In genomic region chr5:96159076-96159475, GRCh38 we compare ENCODE assay signal across 20 cellular contexts.
"Had no signal": no experiment of that assay in that cellular context is flagged by ENCODE, and none has a peak within 500 bp of the region (broad histone marks: within the 10 kb centered on the region; RNA-seq: fewer than 3 reads in every experiment).

No MANE protein-coding gene starts in this region.

- H3K36me3 Mint-ChIP-seq: mesothelial cell of epicardium; natural killer cell; stimulated activated memory B cell treated with anti-CD40 and anti-IgM and Interleukin-4, amounts not matched to agents 10 μg/mL and 1 μg/mL and 100 μg/mL, for 72 hours had no signal

- H3K4me3 Mint-ChIP-seq: mesothelial cell of epicardium; natural killer cell; neural crest cell; stimulated activated memory B cell treated with anti-CD40 and anti-IgM and Interleukin-4, amounts not matched to agents 10 μg/mL and 1 μg/mL and 100 μg/mL, for 72 hours; stimulated activated naive CD8-positive, alpha-beta T cell treated with anti-CD3 and anti-CD28 coated beads, Interleukin-15, Interleukin-2, amounts not matched to agents 100 ng/mL and 50 ng/mL, for 24 hours had no signal

- H3K27me3 ChIP-seq: esophagus squamous epithelium, gastroesophageal sphincter, ovary, right lobe of liver, testis, transverse colon had no signal

- ATAC-seq: gastroesophageal sphincter; natural killer cell; right lobe of liver; stimulated activated memory B cell treated with anti-CD40 and anti-IgM and Interleukin-4, amounts not matched to agents 10 μg/mL and 1 μg/mL and 100 μg/mL, for 72 hours had no signal

- DNase-seq: central memory CD4-positive, alpha-beta T cell; cortex of kidney; dorsolateral prefrontal cortex; effector CD8-positive, alpha-beta T cell; esophagus squamous epithelium; foreskin fibroblast; glutamatergic neuron; mammary epithelial cell; natural killer cell; ovary; retina; right lobe of liver; stimulated activated CD4-positive, alpha-beta T cell treated with anti-CD3 and anti-CD28 coated beads, Interleukin-4, amount 100 ng/mL, for 24 hours; testis; transverse colon had no signal

- H3K4me1 Mint-ChIP-seq: natural killer cell; neural crest cell; stimulated activated memory B cell treated with anti-CD40 and anti-IgM and Interleukin-4, amounts not matched to agents 10 μg/mL and 1 μg/mL and 100 μg/mL, for 72 hours had no signal

- H3K9me3 Mint-ChIP-seq: natural killer cell; stimulated activated memory B cell treated with anti-CD40 and anti-IgM and Interleukin-4, amounts not matched to agents 10 μg/mL and 1 μg/mL and 100 μg/mL, for 72 hours; stimulated activated naive CD8-positive, alpha-beta T cell treated with anti-CD3 and anti-CD28 coated beads, Interleukin-15, Interleukin-2, amounts not matched to agents 100 ng/mL and 50 ng/mL, for 24 hours had no signal

- H3K4me1 ChIP-seq: right lobe of liver, testis had no signal

- H3K36me3 ChIP-seq: esophagus squamous epithelium, gastroesophageal sphincter, ovary, right lobe of liver, transverse colon had no signal

- H3K9me3 ChIP-seq: esophagus squamous epithelium, gastroesophageal sphincter, ovary, right lobe of liver, testis, transverse colon had no signal

- H3K4me3 ChIP-seq: dorsolateral prefrontal cortex, esophagus squamous epithelium, gastroesophageal sphincter, ovary, right lobe of liver, testis, transverse colon had no signal

- H3K27ac Mint-ChIP-seq: mesothelial cell of epicardium; natural killer cell; stimulated activated memory B cell treated with anti-CD40 and anti-IgM and Interleukin-4, amounts not matched to agents 10 μg/mL and 1 μg/mL and 100 μg/mL, for 72 hours; stimulated activated naive CD8-positive, alpha-beta T cell treated with anti-CD3 and anti-CD28 coated beads, Interleukin-15, Interleukin-2, amounts not matched to agents 100 ng/mL and 50 ng/mL, for 24 hours had no signal

- H3K27ac ChIP-seq: dorsolateral prefrontal cortex, gastroesophageal sphincter, ovary, right lobe of liver, testis, transverse colon had no signal
